Comparison of ENCODE assay signal across 18 cellular contexts in the genomic region with DNA sequence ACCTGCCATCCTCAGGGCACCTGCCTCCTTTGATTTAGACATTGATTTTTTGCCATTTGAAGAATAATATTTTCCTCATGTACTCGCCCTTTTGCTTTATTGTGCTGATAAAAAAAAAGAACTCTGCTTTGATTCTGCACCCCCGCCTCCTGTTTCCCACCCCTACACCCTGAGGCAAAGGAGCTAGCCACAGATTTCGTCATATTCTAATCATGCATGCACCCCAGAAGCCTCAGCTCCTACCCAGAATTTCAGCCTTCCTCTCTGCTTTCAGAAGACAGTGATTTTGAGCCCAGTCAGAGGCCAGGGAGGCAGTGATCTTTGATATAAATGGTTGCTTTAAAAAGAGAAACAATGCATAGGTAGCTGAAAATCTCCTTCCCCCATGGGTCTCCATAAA.
DNase-seq lines count a peak whose midpoint lies in the region; ATAC-seq and TF ChIP-seq lines count a peak whose summit lies in the region.
"Had no signal": no experiment of that assay in that cellular context is flagged by ENCODE, and none has a peak within 500 bp of the region (broad histone marks: within the 10 kb centered on the region; RNA-seq: fewer than 3 reads in every experiment).

No MANE protein-coding gene starts in this region.

- H3K4me1 Mint-ChIP-seq in MCF 10A (ENCODE audit: insufficient read depth, unreplicated experiment) (peaks cover 20% of the 10 kb centered on the region), WTC11 (peaks cover 18% of the 10 kb centered on the region)

- no peaks in the 10 kb centered on the region for H3K27me3 Mint-ChIP-seq in MCF 10A (ENCODE audit: insufficient read depth, unreplicated experiment)
- H3K27me3 Mint-ChIP-seq in WTC11 (ENCODE audit: low read depth): no peaks in the 10 kb centered on the region

- no peak overlapping the region for H3K4me3 Mint-ChIP-seq in MCF 10A (ENCODE audit: unreplicated experiment)
- no peak overlapping the region for H3K4me3 Mint-ChIP-seq in WTC11

- H3K36me3 Mint-ChIP-seq in MCF 10A (ENCODE audit: insufficient read depth, unreplicated experiment) (peaks cover 11% of the 10 kb centered on the region), WTC11 (no peaks in the 10 kb centered on the region)
- H3K36me3 Mint-ChIP-seq in activated naive CD4-positive, alpha-beta T cell treated with anti-CD3 and anti-CD28 coated beads, Interleukin-2, amount 50 U/mL, for 72 hours: no peaks in the 10 kb centered on the region

- CTCF ChIA-PET in MCF 10A (lab: Yijun Ruan, JAX) (interaction anchor here (0.7 to 1.2 kb wide), 3 partner anchors 12 to 661 kb away, joined by 3 to 4 read pairs (median 4); no protein-coding TSS in a partner anchor), WTC11 (lab: Charles Lee) (interaction anchor here (0.6 to 1.5 kb wide), 3 partner anchors 54 to 553 kb away, joined by 3 to 5 read pairs (median 4); no protein-coding TSS in a partner anchor)

- no peaks in the 10 kb centered on the region for H3K4me1 ChIP-seq in breast epithelium
- H3K4me1 ChIP-seq in esophagus squamous epithelium: no peaks in the 10 kb centered on the region

- H3K27me3 ChIP-seq in breast epithelium (no peaks in the 10 kb centered on the region), esophagus squamous epithelium (no peaks in the 10 kb centered on the region)

- H3K4me3 ChIP-seq in breast epithelium (no peak overlapping the region), epithelial cell of esophagus (ENCODE audit: low read length) (no peak overlapping the region), esophagus squamous epithelium (no peak overlapping the region)

- TF ChIP-seq POLR2A in breast epithelium (IDR thresholded peaks at IDR 0.05): no peak
- no peak for TF ChIP-seq POLR2A in esophagus squamous epithelium (IDR thresholded peaks at IDR 0.05)

- H3K27ac ChIP-seq in breast epithelium (no peak overlapping the region), esophagus squamous epithelium (no peak overlapping the region)
- H3K27ac ChIP-seq: RWPE1 had no signal

- POLR2A ChIA-PET in MCF 10A (lab: Yijun Ruan, JAX) (interaction anchor here (0.7 to 1.8 kb wide), 6 partner anchors 13 to 606 kb away, joined by 3 to 9 read pairs (median 5); no protein-coding TSS in a partner anchor), WTC11 (lab: Charles Lee) (no interaction called here)

- no peaks in the 10 kb centered on the region for H3K36me3 ChIP-seq in breast epithelium
- H3K36me3 ChIP-seq in esophagus squamous epithelium: no peaks in the 10 kb centered on the region

- DNase-seq in MCF 10A (ENCODE audit: unreplicated experiment) (peak; percentile 52), breast epithelium (ENCODE audit: low spot score in 2 of 2) (no peak), RPMI7951 (ENCODE audit: low read depth) (peak; percentile 63), epithelial cell of esophagus (ENCODE audit: low read depth) (peak; percentile 24), esophagus squamous epithelium (lab: John Stamatoyannopoulos, UW) (no peak), globus pallidus (ENCODE audit: low spot score) (no peak), WTC11 (ENCODE audit: low spot score) (no peak)
- no peak for DNase-seq in activated naive CD4-positive, alpha-beta T cell treated with anti-CD3 and anti-CD28 coated beads, Interleukin-2, amount 50 U/mL, for 72 hours (ENCODE audit: low spot score in 2 of 2)
- DNase-seq: 8988T, Calu3, DMS79 treated with DMSO at 0.1 percent for 48 hours, NCI-H1092 treated with DMSO at 0.1 percent for 48 hours, NCI-H1436, NCI-H2029, NCI-H446 treated with DMSO at 0.1 percent for 48 hours, SHP77 treated with DMSO at 0.1 percent for 48 hours had no signal

- no peaks in the 10 kb centered on the region for H3K9me3 ChIP-seq in breast epithelium
- H3K9me3 ChIP-seq in esophagus squamous epithelium: no peaks in the 10 kb centered on the region

- TF ChIP-seq CTCF in MCF 10A (IDR thresholded peaks at IDR 0.05; ENCODE audit: unreplicated experiment) (no peak), breast epithelium (IDR thresholded peaks at IDR 0.05) (no peak), epithelial cell of esophagus (IDR thresholded peaks at IDR 0.05; ENCODE audit: insufficient read depth, low read depth, low read length, missing control alignments) (no peak), esophagus squamous epithelium (IDR thresholded peaks at IDR 0.05) (no peak), WTC11 (IDR thresholded peaks at IDR 0.05) (no peak)

- 46 to 53% methylated on average over 3 of the region's 3 CpGs for WGBS in esophagus squamous epithelium, 2 donors

- no peak for ATAC-seq in activated naive CD4-positive, alpha-beta T cell treated with anti-CD3 and anti-CD28 coated beads, Interleukin-2, amount 50 U/mL, for 72 hours
- ATAC-seq in WTC11: no peak
- ATAC-seq: HCT116 had no signal

- H3K27ac Mint-ChIP-seq in MCF 10A (ENCODE audit: low read depth, unreplicated experiment) (peak overlapping the region; percentile 48), WTC11 (no peak overlapping the region)
- H3K27ac Mint-ChIP-seq in activated naive CD4-positive, alpha-beta T cell treated with anti-CD3 and anti-CD28 coated beads, Interleukin-2, amount 50 U/mL, for 72 hours: no peak overlapping the region

- no peaks in the 10 kb centered on the region for H3K9me3 Mint-ChIP-seq in MCF 10A (ENCODE audit: unreplicated experiment)
- H3K9me3 Mint-ChIP-seq in activated naive CD4-positive, alpha-beta T cell treated with anti-CD3 and anti-CD28 coated beads, Interleukin-2, amount 50 U/mL, for 72 hours: no peaks in the 10 kb centered on the region
- H3K9me3 Mint-ChIP-seq in WTC11: no peaks in the 10 kb centered on the region

- no TSS peak for BruUV-seq in MCF 10A (replicated peaks; lab: Mats Ljungman, UMichigan)

- intact Hi-C loops in MCF 10A (cut with micrococcal nuclease) (no loop called here), breast epithelium (cut with DNase I; ENCODE audit: low total_unique reads) (no loop called here), esophagus squamous epithelium (cut with DNase I) (no loop called here)

TF ChIP-seq in WTC11, 78 proteins besides CTCF, POLR2A, EP300 and RAD21:
- TF ChIP-seq ELF4 (CRISPR knock-in tag; IDR thresholded peaks at IDR 0.05; ENCODE audit: low read depth) (no peak), OVOL2 (CRISPR knock-in tag; IDR thresholded peaks at IDR 0.05; ENCODE audit: borderline replicate concordance) (no peak), MXD4 (CRISPR knock-in tag; IDR thresholded peaks at IDR 0.05; ENCODE audit: borderline replicate concordance) (no peak), TEAD4 (CRISPR knock-in tag; IDR thresholded peaks at IDR 0.05) (no peak), NR2C2 (CRISPR knock-in tag; IDR thresholded peaks at IDR 0.05) (no peak), TCF7 (CRISPR knock-in tag; IDR thresholded peaks at IDR 0.05; ENCODE audit: low read depth) (no peak), ZNF121 (CRISPR knock-in tag; IDR thresholded peaks at IDR 0.05) (no peak)
- TF ChIP-seq, protein P1, sequence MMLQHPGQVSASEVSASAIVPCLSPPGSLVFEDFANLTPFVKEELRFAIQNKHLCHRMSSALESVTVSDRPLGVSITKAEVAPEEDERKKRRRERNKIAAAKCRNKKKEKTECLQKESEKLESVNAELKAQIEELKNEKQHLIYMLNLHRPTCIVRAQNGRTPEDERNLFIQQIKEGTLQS (CRISPR knock-in tag; conservative IDR thresholded peaks at IDR 0.05): no peak
- TF ChIP-seq, protein P2, sequence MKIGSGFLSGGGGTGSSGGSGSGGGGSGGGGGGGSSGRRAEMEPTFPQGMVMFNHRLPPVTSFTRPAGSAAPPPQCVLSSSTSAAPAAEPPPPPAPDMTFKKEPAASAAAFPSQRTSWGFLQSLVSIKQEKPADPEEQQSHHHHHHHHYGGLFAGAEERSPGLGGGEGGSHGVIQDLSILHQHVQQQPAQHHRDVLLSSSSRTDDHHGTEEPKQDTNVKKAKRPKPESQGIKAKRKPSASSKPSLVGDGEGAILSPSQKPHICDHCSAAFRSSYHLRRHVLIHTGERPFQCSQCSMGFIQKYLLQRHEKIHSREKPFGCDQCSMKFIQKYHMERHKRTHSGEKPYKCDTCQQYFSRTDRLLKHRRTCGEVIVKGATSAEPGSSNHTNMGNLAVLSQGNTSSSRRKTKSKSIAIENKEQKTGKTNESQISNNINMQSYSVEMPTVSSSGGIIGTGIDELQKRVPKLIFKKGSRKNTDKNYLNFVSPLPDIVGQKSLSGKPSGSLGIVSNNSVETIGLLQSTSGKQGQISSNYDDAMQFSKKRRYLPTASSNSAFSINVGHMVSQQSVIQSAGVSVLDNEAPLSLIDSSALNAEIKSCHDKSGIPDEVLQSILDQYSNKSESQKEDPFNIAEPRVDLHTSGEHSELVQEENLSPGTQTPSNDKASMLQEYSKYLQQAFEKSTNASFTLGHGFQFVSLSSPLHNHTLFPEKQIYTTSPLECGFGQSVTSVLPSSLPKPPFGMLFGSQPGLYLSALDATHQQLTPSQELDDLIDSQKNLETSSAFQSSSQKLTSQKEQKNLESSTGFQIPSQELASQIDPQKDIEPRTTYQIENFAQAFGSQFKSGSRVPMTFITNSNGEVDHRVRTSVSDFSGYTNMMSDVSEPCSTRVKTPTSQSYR (CRISPR knock-in tag; IDR thresholded peaks at IDR 0.05): no peak
- TF ChIP-seq, protein P3, sequence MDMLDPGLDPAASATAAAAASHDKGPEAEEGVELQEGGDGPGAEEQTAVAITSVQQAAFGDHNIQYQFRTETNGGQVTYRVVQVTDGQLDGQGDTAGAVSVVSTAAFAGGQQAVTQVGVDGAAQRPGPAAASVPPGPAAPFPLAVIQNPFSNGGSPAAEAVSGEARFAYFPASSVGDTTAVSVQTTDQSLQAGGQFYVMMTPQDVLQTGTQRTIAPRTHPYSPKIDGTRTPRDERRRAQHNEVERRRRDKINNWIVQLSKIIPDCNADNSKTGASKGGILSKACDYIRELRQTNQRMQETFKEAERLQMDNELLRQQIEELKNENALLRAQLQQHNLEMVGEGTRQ (CRISPR knock-in tag; IDR thresholded peaks at IDR 0.05): no peak

Comparison
In these comparisons a context has a peak if more than half of its experiments do, and no peak if none do; other contexts are left out.
1. DNase-seq: peak in MCF 10A (single experiment), RPMI7951 (single experiment) and epithelial cell of esophagus (single experiment); none in breast epithelium (0 of 2), esophagus squamous epithelium (single experiment), activated naive CD4-positive, alpha-beta T cell treated with anti-CD3 and anti-CD28 coated beads, Interleukin-2, amount 50 U/mL, for 72 hours (0 of 2), globus pallidus (single experiment) and WTC11 (single experiment).